1 cellular context compared by ENCODE assay signal in genomic region chr7:99155207-99155606, GRCh38.
TF ChIP-seq lines count a peak whose summit lies in the region.

No MANE protein-coding gene starts in this region.

TF ChIP-seq in HepG2, 621 proteins besides CTCF, POLR2A, EP300 and RAD21:
- TF ChIP-seq SMYD3 (CRISPR knock-in tag; IDR thresholded peaks at IDR 0.05) (no peak), HMGXB3 (CRISPR knock-in tag; IDR thresholded peaks at IDR 0.05; ENCODE audit: borderline replicate concordance) (no peak), ZNF333 (CRISPR knock-in tag; IDR thresholded peaks at IDR 0.05; ENCODE audit: borderline replicate concordance) (no peak), FOXA1 (IDR thresholded peaks at IDR 0.05) (no peak), FOXA1 (CRISPR knock-in tag; IDR thresholded peaks at IDR 0.05) (no peak), ISL2 (CRISPR knock-in tag; IDR thresholded peaks at IDR 0.05) (no peak), NFE2L2 (IDR thresholded peaks at IDR 0.05; ENCODE audit: low read length) (no peak), CHD2 (IDR thresholded peaks at IDR 0.05; ENCODE audit: low read depth, low read length) (no peak), SMARCC2 (IDR thresholded peaks at IDR 0.05) (no peak)
- TF ChIP-seq, protein P1, sequence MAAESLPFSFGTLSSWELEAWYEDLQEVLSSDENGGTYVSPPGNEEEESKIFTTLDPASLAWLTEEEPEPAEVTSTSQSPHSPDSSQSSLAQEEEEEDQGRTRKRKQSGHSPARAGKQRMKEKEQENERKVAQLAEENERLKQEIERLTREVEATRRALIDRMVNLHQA (CRISPR knock-in tag; IDR thresholded peaks at IDR 0.05) = no peak
